1 cellular context compared by ENCODE assay signal in the genomic region with DNA sequence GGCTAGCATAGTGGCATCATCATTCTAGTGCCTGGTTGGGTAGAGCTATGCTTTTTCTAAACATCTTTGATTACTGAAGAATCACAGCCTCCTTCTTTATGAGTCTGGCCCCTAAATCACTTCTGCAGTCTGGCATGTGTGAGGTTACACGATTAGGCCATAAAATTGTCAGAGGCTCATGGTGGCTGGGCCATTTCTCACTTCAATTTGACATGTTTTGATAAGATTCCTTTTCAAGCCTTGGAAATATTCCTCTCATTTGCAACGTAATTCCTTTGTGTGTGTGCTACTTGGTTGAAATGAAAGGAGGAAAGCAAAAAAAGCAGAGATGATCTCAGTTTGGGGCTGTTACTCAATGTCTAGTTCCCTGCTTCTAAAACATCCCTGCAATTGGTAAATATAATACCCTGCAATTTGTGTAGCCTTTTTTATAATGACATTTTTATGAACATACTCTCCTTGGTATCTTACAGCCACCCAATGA.
A peak's percentile ranks its signal among the peaks of the same experiment; 100 is the strongest.
TF ChIP-seq lines count a peak whose summit lies in the region.

No MANE protein-coding gene starts in this region.

TF ChIP-seq in SK-N-SH treated with all-trans-retinoic acid at 6 μM for 48 hours, 23 proteins besides CTCF, POLR2A, EP300 and RAD21:
- TF ChIP-seq, protein P1, sequence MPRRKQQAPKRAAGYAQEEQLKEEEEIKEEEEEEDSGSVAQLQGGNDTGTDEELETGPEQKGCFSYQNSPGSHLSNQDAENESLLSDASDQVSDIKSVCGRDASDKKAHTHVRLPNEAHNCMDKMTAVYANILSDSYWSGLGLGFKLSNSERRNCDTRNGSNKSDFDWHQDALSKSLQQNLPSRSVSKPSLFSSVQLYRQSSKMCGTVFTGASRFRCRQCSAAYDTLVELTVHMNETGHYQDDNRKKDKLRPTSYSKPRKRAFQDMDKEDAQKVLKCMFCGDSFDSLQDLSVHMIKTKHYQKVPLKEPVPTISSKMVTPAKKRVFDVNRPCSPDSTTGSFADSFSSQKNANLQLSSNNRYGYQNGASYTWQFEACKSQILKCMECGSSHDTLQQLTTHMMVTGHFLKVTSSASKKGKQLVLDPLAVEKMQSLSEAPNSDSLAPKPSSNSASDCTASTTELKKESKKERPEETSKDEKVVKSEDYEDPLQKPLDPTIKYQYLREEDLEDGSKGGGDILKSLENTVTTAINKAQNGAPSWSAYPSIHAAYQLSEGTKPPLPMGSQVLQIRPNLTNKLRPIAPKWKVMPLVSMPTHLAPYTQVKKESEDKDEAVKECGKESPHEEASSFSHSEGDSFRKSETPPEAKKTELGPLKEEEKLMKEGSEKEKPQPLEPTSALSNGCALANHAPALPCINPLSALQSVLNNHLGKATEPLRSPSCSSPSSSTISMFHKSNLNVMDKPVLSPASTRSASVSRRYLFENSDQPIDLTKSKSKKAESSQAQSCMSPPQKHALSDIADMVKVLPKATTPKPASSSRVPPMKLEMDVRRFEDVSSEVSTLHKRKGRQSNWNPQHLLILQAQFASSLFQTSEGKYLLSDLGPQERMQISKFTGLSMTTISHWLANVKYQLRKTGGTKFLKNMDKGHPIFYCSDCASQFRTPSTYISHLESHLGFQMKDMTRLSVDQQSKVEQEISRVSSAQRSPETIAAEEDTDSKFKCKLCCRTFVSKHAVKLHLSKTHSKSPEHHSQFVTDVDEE (CRISPR knock-in tag; IDR thresholded peaks at IDR 0.05) = peak; percentile 55; the same call in 1 of the 2 replicates
- TF ChIP-seq TCF4 (CRISPR knock-in tag; IDR thresholded peaks at IDR 0.05; ENCODE audit: borderline replicate concordance) (peak; percentile 13; the same call in 1 of the 2 replicates), ISL1 (CRISPR knock-in tag; IDR thresholded peaks at IDR 0.05) (peak; percentile 82), ARNTL (CRISPR knock-in tag; IDR thresholded peaks at IDR 0.05; ENCODE audit: borderline replicate concordance, low read depth) (no peak), ZNF8 (CRISPR knock-in tag; IDR thresholded peaks at IDR 0.05) (no peak)
